Comparison of ENCODE assay signal across 8 cellular contexts in genomic region chr16:10812352-10813122, GRCh38. TPM values are rescaled to one million over a fixed set of nuclear protein-coding genes. Genes with fewer than 3 reads are reported as not detected.
A peak's percentile ranks its signal among the peaks of the same experiment; 100 is the strongest.
DNase-seq lines count a peak whose midpoint lies in the region; ATAC-seq and TF ChIP-seq lines count a peak whose summit lies in the region.

No MANE protein-coding gene starts in this region.

- H3K4me1 Mint-ChIP-seq in activated CD4-positive, alpha-beta T cell treated with anti-CD3 and anti-CD28 coated beads for 36 hours, result peaks cover 9% of the 10 kb centered on the region

- no peak overlapping the region for H3K4me3 Mint-ChIP-seq in activated CD4-positive, alpha-beta T cell treated with anti-CD3 and anti-CD28 coated beads for 36 hours

- H3K9me3 Mint-ChIP-seq in activated CD4-positive, alpha-beta T cell treated with anti-CD3 and anti-CD28 coated beads for 36 hours (ENCODE audit: low read depth), result no peaks in the 10 kb centered on the region

- peak; percentile 93 for ATAC-seq in activated CD4-positive, alpha-beta T cell treated with anti-CD3 and anti-CD28 coated beads for 36 hours
- ATAC-seq in GM21447 (IDR thresholded peaks at IDR 0.05; ENCODE audit: unreplicated experiment), result peak; percentile 61
- ATAC-seq in HG03354 (IDR thresholded peaks at IDR 0.05; ENCODE audit: poor library complexity, severe bottlenecking, unreplicated experiment), result peak; percentile 81
- ATAC-seq in right lobe of liver, result no peak

- H3K4me1 ChIP-seq in right lobe of liver (no peaks in the 10 kb centered on the region), stomach (no peaks in the 10 kb centered on the region)

- H3K27me3 Mint-ChIP-seq in activated CD4-positive, alpha-beta T cell treated with anti-CD3 and anti-CD28 coated beads for 36 hours, result peaks cover under 1% of the 10 kb centered on the region

- intact Hi-C loops in activated CD4-positive, alpha-beta T cell treated with anti-CD3 and anti-CD28 coated beads for 36 hours (cut with DNase I, micrococcal nuclease), result loop anchor here (1.0 to 5.0 kb wide), 4 partner anchors 59 to 105 kb away; no protein-coding TSS in a partner anchor
- intact Hi-C loops in posterior vena cava (cut with DNase I) (no loop called here), right lobe of liver (cut with DNase I) (no loop called here), stomach (cut with DNase I; ENCODE audit: low total_unique reads) (no loop called here)

- POLR2A ChIA-PET in activated CD4-positive, alpha-beta T cell treated with anti-CD3 and anti-CD28 coated beads for 36 hours (lab: Charles Lee), result interaction anchor here (0.7 kb wide), 1 partner anchor 13 kb away, joined by 5 read pairs; no protein-coding TSS in a partner anchor

- H3K36me3 Mint-ChIP-seq in activated CD4-positive, alpha-beta T cell treated with anti-CD3 and anti-CD28 coated beads for 36 hours (ENCODE audit: low read depth), result no peaks in the 10 kb centered on the region

- no peak overlapping the region for H3K27ac Mint-ChIP-seq in activated CD4-positive, alpha-beta T cell treated with anti-CD3 and anti-CD28 coated beads for 36 hours

- no peak for TF ChIP-seq EP300 in stomach (IDR thresholded peaks at IDR 0.05)

- H3K9me3 ChIP-seq in right lobe of liver (no peaks in the 10 kb centered on the region), stomach (no peaks in the 10 kb centered on the region)

- no peaks in the 10 kb centered on the region for H3K36me3 ChIP-seq in right lobe of liver
- no peaks in the 10 kb centered on the region for H3K36me3 ChIP-seq in stomach

- peak; percentile 10 for DNase-seq in activated CD4-positive, alpha-beta T cell treated with anti-CD3 and anti-CD28 coated beads for 36 hours
- DNase-seq in activated CD4-positive, alpha-beta T cell treated with anti-CD3 and anti-CD28 coated beads for 4 hours, result no peak
- peak; percentile 50 for DNase-seq in posterior vena cava (ENCODE audit: low spot score)
- DNase-seq in NCI-H1105 treated with DMSO at 0.1 percent for 48 hours (lab: John Stamatoyannopoulos, UW), result no peak
- no peak for DNase-seq in right lobe of liver
- no peak for DNase-seq in stomach

- H3K4me3 ChIP-seq in right lobe of liver, result no peak overlapping the region
- no peak overlapping the region for H3K4me3 ChIP-seq in stomach

- TF ChIP-seq POLR2A in right lobe of liver (IDR thresholded peaks at IDR 0.05) (no peak), stomach (IDR thresholded peaks at IDR 0.05) (no peak)

- CTCF ChIA-PET in activated CD4-positive, alpha-beta T cell treated with anti-CD3 and anti-CD28 coated beads for 36 hours (lab: Charles Lee), result no interaction called here

- H3K27me3 ChIP-seq in right lobe of liver (no peaks in the 10 kb centered on the region), stomach (peaks cover 0 to under 1% (median 0%) of the 10 kb centered on the region in 3 donors)

- 51% methylated on average over 6 of the region's 6 CpGs for WGBS in right lobe of liver (ENCODE audit: insufficient coverage, low coverage, low lambda C conversion rate, missing lambda C conversion rate)
- WGBS in stomach, 5 donors, result 59 to 68% (median 65%) methylated on average over 6 of the region's 6 CpGs

- H3K27ac ChIP-seq in right lobe of liver, result no peak overlapping the region
- no peak overlapping the region for H3K27ac ChIP-seq in stomach

- TF ChIP-seq CTCF in right lobe of liver (IDR thresholded peaks at IDR 0.05) (no peak), stomach (IDR thresholded peaks at IDR 0.05) (no peak)

RNA-seq across cellular contexts. Expression of gene TVP23A, which starts 6.1 kb away (rescaled TPM):
- under 1 TPM in 1 of 2 experiments, not detected in 1; 0.09 TPM for total RNA-seq in activated CD4-positive, alpha-beta T cell treated with anti-CD3 and anti-CD28 coated beads for 36 hours
- total RNA-seq in posterior vena cava, result 1 to 10 TPM; 2.1 to 3.7 TPM
- under 1 TPM in 5 of 6 experiments, not detected in 1; 0.06 to 0.22 (median 0.13) TPM for total RNA-seq in right lobe of liver
- total RNA-seq in stomach, result 1 to 10 TPM in 1 of 5 donors, not detected in 4; 4.4 TPM
- under 1 TPM; 0.15 to 0.37 (median 0.31) TPM for polyA plus RNA-seq in stomach

Comparison
In these comparisons a context has a peak if more than half of its experiments do, and no peak if none do; other contexts are left out.
1. DNase-seq: peak in activated CD4-positive, alpha-beta T cell treated with anti-CD3 and anti-CD28 coated beads for 36 hours (single experiment) and posterior vena cava (single experiment); none in activated CD4-positive, alpha-beta T cell treated with anti-CD3 and anti-CD28 coated beads for 4 hours (0 of 2), NCI-H1105 treated with DMSO at 0.1 percent for 48 hours (single experiment), right lobe of liver (0 of 3) and stomach (single experiment).
2. ATAC-seq: peak in activated CD4-positive, alpha-beta T cell treated with anti-CD3 and anti-CD28 coated beads for 36 hours (single experiment), GM21447 (single experiment) and HG03354 (single experiment); none in right lobe of liver (0 of 4).
3. intact Hi-C loops: an anchor here in activated CD4-positive, alpha-beta T cell treated with anti-CD3 and anti-CD28 coated beads for 36 hours (1.0 to 5.0 kb wide); none called in posterior vena cava, right lobe of liver and stomach.